Comparison of ENCODE assay signal across 9 cellular contexts in the genomic region with DNA sequence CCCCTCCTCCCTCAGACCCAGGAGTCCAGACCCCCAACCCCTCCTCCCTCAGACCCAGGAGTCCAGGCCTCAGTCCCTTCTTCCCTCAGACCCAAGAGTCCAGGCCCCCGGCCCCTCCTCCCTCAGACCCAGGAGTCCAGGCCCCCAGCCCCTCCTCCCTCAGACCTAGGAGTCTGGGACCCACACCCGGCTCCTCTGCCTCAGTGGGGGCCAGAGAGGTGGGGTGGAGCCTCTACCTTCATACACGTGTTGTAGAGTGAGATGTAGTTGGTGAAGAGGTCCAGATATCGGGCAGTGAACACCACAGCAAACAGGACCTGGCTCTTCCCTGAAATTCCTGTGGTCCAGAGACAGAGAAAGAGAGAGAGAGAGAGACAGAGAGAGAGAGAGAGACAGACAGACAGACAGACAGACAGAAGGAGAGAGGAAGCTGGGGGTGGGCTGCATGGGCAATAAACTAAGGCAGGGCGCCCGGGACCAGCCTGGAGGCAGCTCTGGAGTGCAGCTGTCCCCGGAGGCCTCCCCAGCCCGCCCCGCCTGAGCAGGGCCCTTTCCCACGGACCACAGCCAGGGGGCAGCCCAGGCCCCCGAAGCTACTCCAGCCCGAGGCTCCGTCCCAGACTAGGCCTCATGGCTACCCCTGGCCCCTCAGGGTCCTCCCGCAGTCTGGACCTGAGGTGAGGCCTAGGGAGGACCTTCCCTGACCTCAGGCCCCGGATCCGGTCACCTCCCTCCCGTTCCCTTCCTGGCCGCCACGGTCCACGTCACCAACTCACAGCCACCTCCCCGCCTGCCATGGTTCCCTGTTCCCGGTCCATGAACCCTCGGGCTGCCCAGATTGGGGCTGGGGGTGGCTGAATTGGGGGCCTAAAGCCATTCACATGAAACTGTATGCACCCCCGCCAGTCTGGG. TPM values are rescaled to one million over a fixed set of nuclear protein-coding genes. Genes with fewer than 3 reads are reported as not detected.
DNase-seq lines count a peak whose midpoint lies in the region; ATAC-seq and TF ChIP-seq lines count a peak whose summit lies in the region.
"Had no signal": no experiment of that assay in that cellular context is flagged by ENCODE, and none has a peak within 500 bp of the region (broad histone marks: within the 10 kb centered on the region; RNA-seq: fewer than 3 reads in every experiment).

No MANE protein-coding gene starts in this region.

- TF ChIP-seq RAD21 in neural cell (conservative IDR thresholded peaks at IDR 0.05): peak; percentile 56

- H3K27me3 ChIP-seq in neural cell (ENCODE audit: insufficient read depth, low read depth, low read length): no peaks in the 10 kb centered on the region
- H3K27me3 ChIP-seq in tibial artery: peaks cover 4 to 34% of the 10 kb centered on the region in 2 donors

- no peaks in the 10 kb centered on the region for H4K20me1 ChIP-seq in neural cell (ENCODE audit: insufficient read depth)

- H3K79me2 ChIP-seq in neural cell (replicated peaks; ENCODE audit: insufficient read depth, low read length): peaks cover 19% of the 10 kb centered on the region

- H3K9ac ChIP-seq in neural cell (ENCODE audit: low read length): peak overlapping the region; percentile 94

- H2AFZ ChIP-seq in neural cell (ENCODE audit: low read depth, low read length): peak overlapping the region; percentile 87

- TF ChIP-seq EP300 in neural cell (conservative IDR thresholded peaks at IDR 0.05; ENCODE audit: poor library complexity, severe bottlenecking): no peak

- CTCF ChIA-PET in Calu3 (lab: Charles Lee): interaction anchor here (0.6 to 2.1 kb wide), 18 partner anchors 12 to 194 kb away, joined by 3 to 27 read pairs (median 5); partner anchors contain the start of genes GRWD1, SYNGR4 and TMEM143

- peak; percentile 45 for ATAC-seq in HG02588 (IDR thresholded peaks at IDR 0.05; ENCODE audit: unreplicated experiment)

- peak overlapping the region; percentile 87 for H3K27ac ChIP-seq in neural cell (ENCODE audit: low read length)
- H3K27ac ChIP-seq in tibial artery: peak overlapping the region; percentile 90 to 91

- intact Hi-C loops in Calu3 (cut with micrococcal nuclease; ENCODE audit: unreplicated experiment): loop anchor here (1.0 kb wide), 1 partner anchor 55 kb away; the partner anchor contains the start of gene GRWD1
- intact Hi-C loops in tibial artery (cut with DNase I; ENCODE audit: low total_unique reads): no loop called here

- H3K9me3 Mint-ChIP-seq in Calu3 (ENCODE audit: low read depth, unreplicated experiment): no peaks in the 10 kb centered on the region

- TF ChIP-seq CTCF in Calu3 (IDR thresholded peaks at IDR 0.05; ENCODE audit: unreplicated experiment): peak; percentile 78
- peak; percentile 78 for TF ChIP-seq CTCF in fibroblast of villous mesenchyme (IDR thresholded peaks at IDR 0.05; ENCODE audit: insufficient read depth, low read depth, low read length)
- TF ChIP-seq CTCF in neural cell (IDR thresholded peaks at IDR 0.05; ENCODE audit: poor library complexity, severe bottlenecking): peak; percentile 72
- peak; percentile 67 to 73 for TF ChIP-seq CTCF in tibial artery (IDR thresholded peaks at IDR 0.05)

- peak overlapping the region; percentile 82 for H3K4me3 Mint-ChIP-seq in Calu3 (ENCODE audit: low read depth, unreplicated experiment)

- H3K4me1 ChIP-seq in tibial artery: peaks cover 0 to 32% (median 21%) of the 10 kb centered on the region in 4 donors

- H3K36me3 ChIP-seq in neural cell (ENCODE audit: insufficient read depth, low read length): peaks cover 3% of the 10 kb centered on the region
- peaks cover 28 to 42% (median 38%) of the 10 kb centered on the region in 3 donors for H3K36me3 ChIP-seq in tibial artery

- H3K4me2 ChIP-seq in neural cell (ENCODE audit: low read length): peak overlapping the region; percentile 94

- no TSS peak for BruUV-seq in Calu3 (replicated peaks; lab: Mats Ljungman, UMichigan)

- peak overlapping the region; percentile 81 for H3K4me3 ChIP-seq in fibroblast of villous mesenchyme (ENCODE audit: low read depth, low read length)
- peak overlapping the region; percentile 94 for H3K4me3 ChIP-seq in neural cell (ENCODE audit: low read length)
- peak overlapping the region; percentile 72 to 93 for H3K4me3 ChIP-seq in tibial artery

- H3K9me3 ChIP-seq in neural cell (ENCODE audit: low read length) (no peaks in the 10 kb centered on the region), tibial artery (no peaks in the 10 kb centered on the region)

- peaks cover 3% of the 10 kb centered on the region for H3K4me1 Mint-ChIP-seq in Calu3 (ENCODE audit: low read depth, unreplicated experiment)

- DNase-seq in Calu3 (peak; percentile 82), fibroblast of villous mesenchyme (ENCODE audit: low read depth) (peak; percentile 65), tibial artery (peak; percentile 53 to 83), NCI-H187 (lab: John Stamatoyannopoulos, UW) (no peak)
- DNase-seq in activated gamma-delta T cell treated with anti-CD3 and anti-CD28 coated beads, Interleukin-2, amount 50 U/mL, for 16 hours (ENCODE audit: low read depth): peak; percentile 41

- no peaks in the 10 kb centered on the region for H3K9me2 ChIP-seq in neural cell (ENCODE audit: insufficient read depth, low read length)

- H3K27me3 Mint-ChIP-seq in Calu3 (ENCODE audit: unreplicated experiment): peaks cover 42% of the 10 kb centered on the region

- peaks cover 60% of the 10 kb centered on the region for H3K36me3 Mint-ChIP-seq in Calu3 (ENCODE audit: insufficient read depth, unreplicated experiment)

- peak overlapping the region; percentile 89 for H3K27ac Mint-ChIP-seq in Calu3 (ENCODE audit: unreplicated experiment)

- no peaks in the 10 kb centered on the region for H3F3A ChIP-seq in neural cell (ENCODE audit: insufficient read depth, low read length, poor library complexity, severe bottlenecking)

TF ChIP-seq in PFSK-1, 5 proteins besides CTCF, POLR2A, EP300 and RAD21 (continues in another document):
- TF ChIP-seq TAF1 (IDR thresholded peaks at IDR 0.05; ENCODE audit: borderline replicate concordance, insufficient read depth, low read length) (peak; percentile 45; the same call in 1 of the 2 replicates), FOXP2 (optimal IDR thresholded peaks at IDR 0.05; ENCODE audit: borderline replicate concordance, extremely low read depth, extremely low read length, insufficient read depth) (peak; percentile 1)

TF ChIP-seq in neural cell, 6 proteins besides CTCF, POLR2A, EP300 and RAD21:
- TF ChIP-seq SMC3 (conservative IDR thresholded peaks at IDR 0.05; ENCODE audit: poor library complexity) (peak; percentile 63), REST (IDR thresholded peaks at IDR 0.05; ENCODE audit: borderline replicate concordance) (peak; percentile 44), POLR2AphosphoS5 (IDR thresholded peaks at IDR 0.05) (no peak)

RNA-seq across cellular contexts. Expression of gene KDELR1, which starts 0.9 kb away (rescaled TPM):
- total RNA-seq in Calu3 (2022): 185 and 194 TPM in 2 replicates
- 169 TPM for polyA plus RNA-seq in PFSK-1 (2012; ENCODE audit: insufficient read length, low read depth)
- 72.2 and 111 TPM in 2 replicates for total RNA-seq in fibroblast of villous mesenchyme
- 42.3 and 46.9 TPM in 2 replicates for polyA plus RNA-seq in neural cell
- 31.2 and 41.4 TPM in 2 replicates for polyA minus RNA-seq in neural cell

RNA-seq across cellular contexts. Expression of gene GRIN2D, which starts 3.0 kb away (rescaled TPM):
- total RNA-seq in Calu3 (2022) (0.15 TPM in 1 of 2 replicates, not detected in the other), fibroblast of villous mesenchyme (0.86 and 1.9 TPM in 2 replicates)
- polyA plus RNA-seq in PFSK-1 (2012; ENCODE audit: insufficient read length, low read depth): 4.4 TPM
- 1.8 and 2.8 TPM in 2 replicates for polyA plus RNA-seq in neural cell
- 8.5 and 8.7 TPM in 2 replicates for polyA minus RNA-seq in neural cell

RNA-seq across cellular contexts. Expression of gene SYNGR4, which starts 26.3 kb away (rescaled TPM):
- total RNA-seq in Calu3 (2022) (not detected in 2 replicates), fibroblast of villous mesenchyme (not detected in 2 replicates)
- polyA plus RNA-seq in PFSK-1 (2012; ENCODE audit: insufficient read length, low read depth): not detected
- polyA plus RNA-seq in neural cell: not detected in 2 replicates
- polyA minus RNA-seq in neural cell: not detected in 2 replicates
- total RNA-seq: glomerular endothelial cell had no signal

RNA-seq across cellular contexts. Expression of gene TMEM143, which starts 26.7 kb away (rescaled TPM):
- total RNA-seq in Calu3 (2022) (10.4 and 14.8 TPM in 2 replicates), fibroblast of villous mesenchyme (2.9 and 3.0 TPM in 2 replicates)
- 5.7 TPM for polyA plus RNA-seq in PFSK-1 (2012; ENCODE audit: insufficient read length, low read depth)
- polyA plus RNA-seq in neural cell: 4.2 and 11.7 TPM in 2 replicates
- polyA minus RNA-seq in neural cell: 8.9 and 17.0 TPM in 2 replicates

RNA-seq across cellular contexts. Expression of gene GRWD1, which starts 55.3 kb away (rescaled TPM):
- total RNA-seq in Calu3 (2022): 75.0 and 76.7 TPM in 2 replicates
- 54.2 TPM for polyA plus RNA-seq in PFSK-1 (2012; ENCODE audit: insufficient read length, low read depth)
- 25.1 and 38.4 TPM in 2 replicates for total RNA-seq in fibroblast of villous mesenchyme
- polyA plus RNA-seq in neural cell: 10.6 and 11.8 TPM in 2 replicates
- polyA minus RNA-seq in neural cell: 17.1 and 17.8 TPM in 2 replicates

Comparison
In these comparisons a context has a peak if more than half of its experiments do, and no peak if none do; other contexts are left out.
1. DNase-seq: peak in Calu3 (single experiment), activated gamma-delta T cell treated with anti-CD3 and anti-CD28 coated beads, Interleukin-2, amount 50 U/mL, for 16 hours (single experiment), fibroblast of villous mesenchyme (single experiment) and tibial artery (2 of 2); none in NCI-H187 (0 of 2).
2. Peak in every context shown above with its lines, with median percentiles within 50 percentile points of each other: CTCF ChIP-seq and H3K4me3 ChIP-seq.